ENCODE assay signal across 18 cellular contexts in genomic region chr10:122121059-122121458, GRCh38.
A peak's percentile ranks its signal among the peaks of the same experiment; 100 is the strongest.
DNase-seq lines count a peak whose midpoint lies in the region; ATAC-seq and TF ChIP-seq lines count a peak whose summit lies in the region.
"Had no signal": no experiment of that assay in that cellular context is flagged by ENCODE, and none has a peak within 500 bp of the region (broad histone marks: within the 10 kb centered on the region; RNA-seq: fewer than 3 reads in every experiment).

No MANE protein-coding gene starts in this region.

- no peak for TF ChIP-seq CTCF in stomach (IDR thresholded peaks at IDR 0.05)

- peak; percentile 36 for DNase-seq in NCI-H748 (lab: John Stamatoyannopoulos, UW; ENCODE audit: unreplicated experiment)
- DNase-seq in NCI-H748 treated with DMSO at 0.1 percent for 48 hours (lab: John Stamatoyannopoulos, UW) = no peak
- peak; percentile 89 for DNase-seq in NCI-H510A (lab: John Stamatoyannopoulos, UW)
- DNase-seq in kidney glomerular epithelial cell (lab: John Stamatoyannopoulos, UW) = peak; percentile 56
- peak; percentile 41 for DNase-seq in stomach
- no peak for DNase-seq in DMS114 treated with DMSO at 0.1 percent for 48 hours (lab: John Stamatoyannopoulos, UW; ENCODE audit: unreplicated experiment)
- no peak for DNase-seq in activated CD8-positive, alpha-beta memory T cell treated with anti-CD3 and anti-CD28 coated beads for 24 hours
- DNase-seq: activated CD4-positive, alpha-beta T cell treated with anti-CD3 and anti-CD28 coated beads, Interleukin-2, amount 50 U/mL, for 1 hour; activated T-cell treated with anti-CD3 and anti-CD28 coated beads, Interleukin-2, amount 50 U/mL, for 1 hour; brain microvascular endothelial cell; NCI-H1436; PC-3 had no signal

- no peak for TF ChIP-seq POLR2A in stomach (IDR thresholded peaks at IDR 0.05)

- no peaks in the 10 kb centered on the region for H3K27me3 ChIP-seq in stomach
- H3K27me3 ChIP-seq: brain microvascular endothelial cell, tibial nerve had no signal

- no peak for TF ChIP-seq EP300 in stomach (IDR thresholded peaks at IDR 0.05)

- WGBS in stomach, 5 donors = 69 to 87% (median 81%) methylated on average over 5 of the region's 5 CpGs

- intact Hi-C loops in stomach (cut with DNase I; ENCODE audit: low total_unique reads) = no loop called here

- ATAC-seq in GM18519 (IDR thresholded peaks at IDR 0.05; ENCODE audit: low FRiP score, unreplicated experiment) = no peak
- ATAC-seq: activated naive CD4-positive, alpha-beta T cell treated with anti-CD3 and anti-CD28 coated beads, Interleukin-2, amount 50 U/mL, for 72 hours; PC-3; stimulated activated memory B cell treated with anti-CD40 and anti-IgM and Interleukin-4, amounts not matched to agents 10 μg/mL and 1 μg/mL and 100 μg/mL, for 72 hours had no signal

- peaks cover 0 to 6% (median 0%) of the 10 kb centered on the region in 4 donors for H3K36me3 ChIP-seq in stomach
- H3K36me3 ChIP-seq: brain microvascular endothelial cell, tibial nerve had no signal

- peaks cover 2 to 30% (median 10%) of the 10 kb centered on the region in 4 donors for H3K4me1 ChIP-seq in stomach
- H3K4me1 ChIP-seq: parathyroid adenoma had no signal

- H3K27ac ChIP-seq in stomach = peak overlapping the region; percentile 11 to 42 (median 22)
- H3K27ac ChIP-seq: brain microvascular endothelial cell, KMS-11, parathyroid adenoma, tibial nerve had no signal

- no peak overlapping the region for H3K4me3 ChIP-seq in stomach
- H3K4me3 ChIP-seq: tibial nerve had no signal

- no peaks in the 10 kb centered on the region for H3K9me3 ChIP-seq in stomach
- H3K9me3 ChIP-seq: tibial nerve had no signal

Comparison
In these comparisons a context has a peak if more than half of its experiments do, and no peak if none do; other contexts are left out.
1. DNase-seq: peak in NCI-H748 (single experiment), NCI-H510A (single experiment), kidney glomerular epithelial cell (single experiment) and stomach (single experiment); none in NCI-H748 treated with DMSO at 0.1 percent for 48 hours (single experiment), DMS114 treated with DMSO at 0.1 percent for 48 hours (single experiment) and activated CD8-positive, alpha-beta memory T cell treated with anti-CD3 and anti-CD28 coated beads for 24 hours (single experiment).